Comparison of ENCODE assay signal across 8 cellular contexts in genomic region chr10:102673961-102674511, GRCh38. TPM values are rescaled to one million over a fixed set of nuclear protein-coding genes. Genes with fewer than 3 reads are reported as not detected.
DNase-seq lines count a peak whose midpoint lies in the region; TF ChIP-seq lines count a peak whose summit lies in the region.

No MANE protein-coding gene starts in this region.

- H3K27me3 ChIP-seq in HUES64 (ENCODE audit: insufficient read depth, low read length) = no peaks in the 10 kb centered on the region
- H3K27me3 ChIP-seq in liver (ENCODE audit: control insufficient read depth in 4 of 4, insufficient read depth in 4 of 4, low read length in 3 of 4) = no peaks in the 10 kb centered on the region

- DNase-seq in CD1c-positive myeloid dendritic cell (ENCODE audit: extremely low spot score) = peak; percentile 86
- DNase-seq in activated CD4-positive, alpha-beta T cell treated with anti-CD3 and anti-CD28 coated beads, Interleukin-2, amount 10 ng/mL, durations not matched to agents 7 days and 5 days = peak; percentile 92
- DNase-seq in stimulated activated CD4-positive, alpha-beta T cell treated with anti-CD3 and anti-CD28 coated beads, Interleukin-1b, Interleukin-23, amount 100 ng/mL, for 4 hours (ENCODE audit: low read depth in 2 of 2) = peak; percentile 33 to 54
- DNase-seq in mucosa of gallbladder (ENCODE audit: low spot score) = no peak
- DNase-seq in D341Med (ENCODE audit: low spot score) = no peak

- peaks cover 4% of the 10 kb centered on the region for H3K36me3 Mint-ChIP-seq in activated CD4-positive, alpha-beta T cell treated with anti-CD3 and anti-CD28 coated beads, Interleukin-2, amount 10 ng/mL, durations not matched to agents 7 days and 5 days (ENCODE audit: low read depth)
- H3K36me3 Mint-ChIP-seq in dendritic cell treated with granulocyte-macrophage colony-stimulating factor and Interleukin-4, amounts not matched to agents 40 ng/mL and 50 ng/mL, for 4 days (ENCODE audit: low read depth) = no peaks in the 10 kb centered on the region

- H3K4me3 Mint-ChIP-seq in activated CD4-positive, alpha-beta T cell treated with anti-CD3 and anti-CD28 coated beads, Interleukin-2, amount 10 ng/mL, durations not matched to agents 7 days and 5 days = peak overlapping the region; percentile 63
- peak overlapping the region; percentile 87 for H3K4me3 Mint-ChIP-seq in dendritic cell treated with granulocyte-macrophage colony-stimulating factor and Interleukin-4, amounts not matched to agents 40 ng/mL and 50 ng/mL, for 4 days

- H3K9me3 Mint-ChIP-seq in activated CD4-positive, alpha-beta T cell treated with anti-CD3 and anti-CD28 coated beads, Interleukin-2, amount 10 ng/mL, durations not matched to agents 7 days and 5 days = no peaks in the 10 kb centered on the region
- no peaks in the 10 kb centered on the region for H3K9me3 Mint-ChIP-seq in dendritic cell treated with granulocyte-macrophage colony-stimulating factor and Interleukin-4, amounts not matched to agents 40 ng/mL and 50 ng/mL, for 4 days

- TF ChIP-seq RAD21 in liver (IDR thresholded peaks at IDR 0.05) = peak in 1 of 2 donors; percentile 10

- H3K4me1 ChIP-seq in HUES64 (ENCODE audit: insufficient read depth, low read length) = peaks cover 71% of the 10 kb centered on the region
- peaks cover 6 to 26% (median 14%) of the 10 kb centered on the region in 4 donors for H3K4me1 ChIP-seq in liver (ENCODE audit: control insufficient read depth in 4 of 4, insufficient read depth in 4 of 4, low read length in 3 of 4)

- CTCF ChIA-PET in activated CD4-positive, alpha-beta T cell treated with anti-CD3 and anti-CD28 coated beads, Interleukin-2, amount 10 ng/mL, durations not matched to agents 7 days and 5 days (lab: Charles Lee) = interaction anchor here (1.0 to 5.6 kb wide), 4 partner anchors 13 to 39 kb away, joined by 3 to 22 read pairs (median 6); partner anchors contain the start of gene TRIM8

- 25% methylated on average over 15 of the region's 18 CpGs for WGBS in HUES64
- 57% methylated on average over 18 of the region's 18 CpGs for WGBS in liver

- no peaks in the 10 kb centered on the region for H3K27me3 Mint-ChIP-seq in activated CD4-positive, alpha-beta T cell treated with anti-CD3 and anti-CD28 coated beads, Interleukin-2, amount 10 ng/mL, durations not matched to agents 7 days and 5 days
- no peaks in the 10 kb centered on the region for H3K27me3 Mint-ChIP-seq in dendritic cell treated with granulocyte-macrophage colony-stimulating factor and Interleukin-4, amounts not matched to agents 40 ng/mL and 50 ng/mL, for 4 days

- H3K27ac ChIP-seq in HUES64 (ENCODE audit: low read depth, low read length) (peak overlapping the region; percentile 19; the same call in 1 of the 2 replicates), liver (ENCODE audit: low read depth in 1 of 2, low read length in 2 of 2) (peak overlapping the region; percentile 41 to 59)

- intact Hi-C loops in dendritic cell treated with granulocyte-macrophage colony-stimulating factor and Interleukin-4, amounts not matched to agents 40 ng/mL and 50 ng/mL, for 4 days (cut with micrococcal nuclease) = loop anchor here (1.0 kb wide), 1 partner anchor 28 kb away; no protein-coding TSS in a partner anchor

- TF ChIP-seq CTCF in liver (IDR thresholded peaks at IDR 0.05; ENCODE audit: low read depth, low read length, missing input control) = no peak

- H3K4me1 Mint-ChIP-seq in activated CD4-positive, alpha-beta T cell treated with anti-CD3 and anti-CD28 coated beads, Interleukin-2, amount 10 ng/mL, durations not matched to agents 7 days and 5 days = peaks cover 49% of the 10 kb centered on the region
- peaks cover 74% of the 10 kb centered on the region for H3K4me1 Mint-ChIP-seq in dendritic cell treated with granulocyte-macrophage colony-stimulating factor and Interleukin-4, amounts not matched to agents 40 ng/mL and 50 ng/mL, for 4 days (ENCODE audit: low read depth)

- peak overlapping the region; percentile 85 for H3K27ac Mint-ChIP-seq in activated CD4-positive, alpha-beta T cell treated with anti-CD3 and anti-CD28 coated beads, Interleukin-2, amount 10 ng/mL, durations not matched to agents 7 days and 5 days
- H3K27ac Mint-ChIP-seq in dendritic cell treated with granulocyte-macrophage colony-stimulating factor and Interleukin-4, amounts not matched to agents 40 ng/mL and 50 ng/mL, for 4 days = peak overlapping the region; percentile 94

- POLR2A ChIA-PET in activated CD4-positive, alpha-beta T cell treated with anti-CD3 and anti-CD28 coated beads, Interleukin-2, amount 10 ng/mL, durations not matched to agents 7 days and 5 days (lab: Charles Lee) = interaction anchor here (1.0 kb wide), 1 partner anchor 40 kb away, joined by 3 read pairs; the partner anchor contains the start of genes ARL3 and SFXN2

- H3K9me3 ChIP-seq in HUES64 (ENCODE audit: insufficient read depth, low read depth, low read length) = no peaks in the 10 kb centered on the region
- H3K9me3 ChIP-seq in liver (ENCODE audit: control insufficient read depth in 4 of 4, low read length in 3 of 4) = no peaks in the 10 kb centered on the region

- H3K4me3 ChIP-seq in HUES64 (ENCODE audit: low read length) (peak overlapping the region; percentile 5; the same call in 1 of the 2 replicates), liver (ENCODE audit: low read depth in 1 of 3, low read length in 3 of 3) (no peak overlapping the region)

- H3K36me3 ChIP-seq in HUES64 (ENCODE audit: insufficient read depth, low read length) (no peaks in the 10 kb centered on the region), liver (ENCODE audit: control insufficient read depth in 4 of 4, insufficient read depth in 3 of 4, low read depth in 1 of 4, low read length in 3 of 4) (no peaks in the 10 kb centered on the region)

- H3K9ac ChIP-seq in HUES64 (ENCODE audit: low read depth, low read length) (no peak overlapping the region), liver (ENCODE audit: low read depth in 1 of 2, low read length in 2 of 2) (no peak overlapping the region)

TF ChIP-seq in liver, 16 proteins besides CTCF, POLR2A, EP300 and RAD21 (continues in another document):
- no peak for TF ChIP-seq HNF4G (IDR thresholded peaks at IDR 0.05)
- TF ChIP-seq NR2F2 (IDR thresholded peaks at IDR 0.05) = peak; percentile 47
- TF ChIP-seq TAF1 (conservative IDR thresholded peaks at IDR 0.05) = no peak
- no peak for TF ChIP-seq YY1 (IDR thresholded peaks at IDR 0.05)
- no peak for TF ChIP-seq JUND (IDR thresholded peaks at IDR 0.05)
- peak; percentile 26 for TF ChIP-seq SP1 (IDR thresholded peaks at IDR 0.05)
- TF ChIP-seq ZBTB33 (IDR thresholded peaks at IDR 0.05) = no peak
- TF ChIP-seq FOXA1 (IDR thresholded peaks at IDR 0.05) = no peak
- TF ChIP-seq HNF4A (conservative IDR thresholded peaks at IDR 0.05) = no peak
- TF ChIP-seq MAX (IDR thresholded peaks at IDR 0.05) = no peak
- no peak for TF ChIP-seq EGR1 (IDR thresholded peaks at IDR 0.05; ENCODE audit: low read depth in 2 of 2)
- no peak for TF ChIP-seq ATF3 (IDR thresholded peaks at IDR 0.05)
- TF ChIP-seq RXRA (IDR thresholded peaks at IDR 0.05) = no peak
- no peak for TF ChIP-seq FOXA2 (IDR thresholded peaks at IDR 0.05)

RNA-seq across cellular contexts. Expression of gene TRIM8, which starts 29.8 kb away (rescaled TPM):
- polyA plus RNA-seq in HUES64 (2013, experiment 1 of 2) = 25.3 TPM
- polyA plus RNA-seq in HUES64 (2013, experiment 2 of 2) = 23.8 TPM
- 10 to 100 TPM; 40.2 to 42.7 TPM for total RNA-seq in activated CD4-positive, alpha-beta T cell treated with anti-CD3 and anti-CD28 coated beads, Interleukin-2, amount 10 ng/mL, durations not matched to agents 7 days and 5 days
- 10 to 100 TPM; 21.8 to 39.5 TPM for total RNA-seq in liver
- 10 to 100 TPM; 15.8 to 45.3 TPM for polyA plus RNA-seq in liver
- 129 TPM for total RNA-seq in mucosa of gallbladder

RNA-seq across cellular contexts. Expression of gene ARL3, which starts 40.2 kb away (rescaled TPM):
- 18.4 TPM for polyA plus RNA-seq in HUES64 (2013, experiment 1 of 2)
- polyA plus RNA-seq in HUES64 (2013, experiment 2 of 2) = 22.4 TPM
- 1 to 10 TPM; 4.4 to 5.0 TPM for total RNA-seq in activated CD4-positive, alpha-beta T cell treated with anti-CD3 and anti-CD28 coated beads, Interleukin-2, amount 10 ng/mL, durations not matched to agents 7 days and 5 days
- total RNA-seq in liver = 1 to 10 TPM; 1.0 to 2.2 TPM
- polyA plus RNA-seq in liver = 1 to 10 TPM; 2.4 to 2.5 TPM
- total RNA-seq in mucosa of gallbladder = 11.1 TPM

RNA-seq across cellular contexts. Expression of gene SFXN2, which starts 40.4 kb away (rescaled TPM):
- 16.4 TPM for polyA plus RNA-seq in HUES64 (2013, experiment 1 of 2)
- 14.4 TPM for polyA plus RNA-seq in HUES64 (2013, experiment 2 of 2)
- 10 to 100 TPM; 20.7 to 23.6 TPM for total RNA-seq in activated CD4-positive, alpha-beta T cell treated with anti-CD3 and anti-CD28 coated beads, Interleukin-2, amount 10 ng/mL, durations not matched to agents 7 days and 5 days
- 10 to 100 TPM; 18.1 to 22.6 TPM for total RNA-seq in liver
- polyA plus RNA-seq in liver = 10 to 100 TPM in 1 of 2 donors, 1 to 10 TPM in 1; 6.0 to 17.4 TPM
- 6.4 TPM for total RNA-seq in mucosa of gallbladder

Comparison
In these comparisons a context has a peak if more than half of its experiments do, and no peak if none do; other contexts are left out.
1. DNase-seq: peak in CD1c-positive myeloid dendritic cell (single experiment), activated CD4-positive, alpha-beta T cell treated with anti-CD3 and anti-CD28 coated beads, Interleukin-2, amount 10 ng/mL, durations not matched to agents 7 days and 5 days (single experiment) and stimulated activated CD4-positive, alpha-beta T cell treated with anti-CD3 and anti-CD28 coated beads, Interleukin-1b, Interleukin-23, amount 100 ng/mL, for 4 hours (2 of 2); none in mucosa of gallbladder (single experiment) and D341Med (single experiment).